8 cellular contexts compared by ENCODE assay signal in genomic region chr12:94458882-94459772, GRCh38. TPM values are rescaled to one million over a fixed set of nuclear protein-coding genes. Genes with fewer than 3 reads are reported as not detected.
DNase-seq lines count a peak whose midpoint lies in the region; ATAC-seq and TF ChIP-seq lines count a peak whose summit lies in the region.

No MANE protein-coding gene starts in this region.

- intact Hi-C loops in heart left ventricle (cut with DNase I) = no loop called here

- H3K36me3 Mint-ChIP-seq in activated naive CD4-positive, alpha-beta T cell treated with anti-CD3 and anti-CD28 coated beads, Interleukin-2, amount 50 U/mL, for 24 hours = peaks cover 22% of the 10 kb centered on the region

- H3K36me3 ChIP-seq in heart left ventricle (peaks cover 0 to 8% (median 0%) of the 10 kb centered on the region in 9 donors), rectal smooth muscle tissue (ENCODE audit: control insufficient read depth, insufficient read depth, low read length) (no peaks in the 10 kb centered on the region)

- DNase-seq in NCI-H526 (lab: John Stamatoyannopoulos, UW) = peak; percentile 42 to 47
- DNase-seq in NCI-H526 treated with DMSO at 0.1 percent for 48 hours (lab: John Stamatoyannopoulos, UW) = no peak
- peak; percentile 65 for DNase-seq in NB4 (ENCODE audit: low read depth)
- no peak for DNase-seq in heart left ventricle
- no peak for DNase-seq in cortex of kidney (lab: John Stamatoyannopoulos, UW)

- peak overlapping the region; percentile 92 for H3K27ac Mint-ChIP-seq in activated naive CD4-positive, alpha-beta T cell treated with anti-CD3 and anti-CD28 coated beads, Interleukin-2, amount 50 U/mL, for 24 hours

- H3K4me3 ChIP-seq in NB4 (ENCODE audit: low read depth, low read length) (peak overlapping the region; percentile 85), heart left ventricle (peak overlapping the region; percentile 47 to 92 (median 77)), rectal smooth muscle tissue (ENCODE audit: low read length) (peak overlapping the region; percentile 96)

- TF ChIP-seq POLR2A in NB4 (IDR thresholded peaks at IDR 0.05; ENCODE audit: extremely low read depth, insufficient read length) (no peak), heart left ventricle (IDR thresholded peaks at IDR 0.05) (no peak)

- no peak for TF ChIP-seq CTCF in NB4 (IDR thresholded peaks at IDR 0.05; ENCODE audit: low read depth, low read length)
- no peak for TF ChIP-seq CTCF in heart left ventricle (IDR thresholded peaks at IDR 0.05)

- H3K4me1 Mint-ChIP-seq in activated naive CD4-positive, alpha-beta T cell treated with anti-CD3 and anti-CD28 coated beads, Interleukin-2, amount 50 U/mL, for 24 hours = peaks cover 35% of the 10 kb centered on the region

- WGBS in heart left ventricle, 4 donors = 0 to 1% (median 0%) methylated on average over 22 to 28 of the region's 28 CpGs

- H3K9ac ChIP-seq in rectal smooth muscle tissue (ENCODE audit: low read length) = peak overlapping the region; percentile 59

- no peaks in the 10 kb centered on the region for H3K9me3 ChIP-seq in heart left ventricle

- peak overlapping the region; percentile 45 to 96 (median 88) for H3K27ac ChIP-seq in heart left ventricle
- peak overlapping the region; percentile 92 for H3K27ac ChIP-seq in rectal smooth muscle tissue (ENCODE audit: low read depth, low read length)

- H3K27me3 Mint-ChIP-seq in activated naive CD4-positive, alpha-beta T cell treated with anti-CD3 and anti-CD28 coated beads, Interleukin-2, amount 50 U/mL, for 24 hours = peaks cover 2% of the 10 kb centered on the region

- H3K4me1 ChIP-seq in heart left ventricle (peaks cover 0 to 22% (median 12%) of the 10 kb centered on the region in 12 donors), rectal smooth muscle tissue (ENCODE audit: control insufficient read depth, insufficient read depth, low read length) (peaks cover 8% of the 10 kb centered on the region)

- ATAC-seq in HG02571 (IDR thresholded peaks at IDR 0.05; ENCODE audit: unreplicated experiment) (peak; percentile 40), heart left ventricle (peak; percentile 47 to 78 (median 66))

- H3K4me3 Mint-ChIP-seq in activated naive CD4-positive, alpha-beta T cell treated with anti-CD3 and anti-CD28 coated beads, Interleukin-2, amount 50 U/mL, for 24 hours = peak overlapping the region; percentile 86

- H3K27me3 ChIP-seq in heart left ventricle (no peaks in the 10 kb centered on the region), rectal smooth muscle tissue (ENCODE audit: control insufficient read depth, insufficient read depth, low read length) (no peaks in the 10 kb centered on the region)

- H3K9me3 Mint-ChIP-seq in activated naive CD4-positive, alpha-beta T cell treated with anti-CD3 and anti-CD28 coated beads, Interleukin-2, amount 50 U/mL, for 24 hours = peaks cover 5% of the 10 kb centered on the region

RNA-seq across cellular contexts. Expression of gene CEP83, which starts 0.5 kb away (rescaled TPM):
- 10 to 100 TPM in 4 of 9 donors, 1 to 10 TPM in 5; 7.0 to 13.4 (median 9.5) TPM for total RNA-seq in heart left ventricle
- polyA plus RNA-seq in heart left ventricle = 10 to 100 TPM in 1 of 2 donors, 1 to 10 TPM in 1; 5.4 to 11.4 TPM

Comparison
In these comparisons a context has a peak if more than half of its experiments do, and no peak if none do; other contexts are left out.
1. DNase-seq: peak in NCI-H526 (2 of 2) and NB4 (single experiment); none in NCI-H526 treated with DMSO at 0.1 percent for 48 hours (single experiment), heart left ventricle (0 of 5) and cortex of kidney (single experiment).
2. Peak in every context shown above with its lines, with median percentiles within 50 percentile points of each other: H3K4me3 ChIP-seq.